ENCODE assay signal across 8 cellular contexts in genomic region chr4:138910914-138911336, GRCh38.
DNase-seq lines count a peak whose midpoint lies in the region; ATAC-seq and TF ChIP-seq lines count a peak whose summit lies in the region.

No MANE protein-coding gene starts in this region.

- 0 out of 2 replicates have a peak, but pooled peaks cover 3% of the 10 kb centered on the region for H3K4me1 ChIP-seq in GM23248 (ENCODE audit: insufficient read depth)
- H3K4me1 ChIP-seq in ectodermal cell (ENCODE audit: control insufficient read depth, insufficient read depth, low read length), result peaks cover 15% of the 10 kb centered on the region

- H3K9me3 Mint-ChIP-seq in type B pancreatic cell, result no peaks in the 10 kb centered on the region

- H3K4me1 Mint-ChIP-seq in type B pancreatic cell (ENCODE audit: unreplicated experiment), result peaks cover 35% of the 10 kb centered on the region

- peaks cover 6% of the 10 kb centered on the region; the same call in 1 of the 2 replicates for H3F3A ChIP-seq in GM23248 (ENCODE audit: insufficient read depth)

- H3K4me3 ChIP-seq in GM23248, result no peak overlapping the region
- H3K4me3 ChIP-seq in ectodermal cell (ENCODE audit: insufficient read depth, low read depth, low read length), result no peak overlapping the region

- TF ChIP-seq CTCF in type B pancreatic cell (conservative IDR thresholded peaks at IDR 0.05), result no peak

- peak; percentile 93 for DNase-seq in GM23248
- DNase-seq in NCI-H748 treated with DMSO at 0.1 percent for 48 hours (lab: John Stamatoyannopoulos, UW), result peak; percentile 96
- DNase-seq in lung microvascular endothelial cell (ENCODE audit: low read depth in 2 of 2), result peak; percentile 98 to 100
- DNase-seq in type B pancreatic cell (ENCODE audit: extremely low spot score, unreplicated experiment), result peak; percentile 72

- no peaks in the 10 kb centered on the region for H3K36me3 ChIP-seq in GM23248 (ENCODE audit: low read depth)
- no peaks in the 10 kb centered on the region for H3K36me3 ChIP-seq in ectodermal cell (ENCODE audit: control insufficient read depth, insufficient read depth, low read length)

- no peaks in the 10 kb centered on the region for H3K9me2 ChIP-seq in GM23248 (ENCODE audit: insufficient read depth)

- H3K9me3 ChIP-seq in GM23248 (ENCODE audit: low read depth), result no peaks in the 10 kb centered on the region
- no peaks in the 10 kb centered on the region for H3K9me3 ChIP-seq in ectodermal cell (ENCODE audit: control insufficient read depth, low read length)

- WGBS in GM23248 (ENCODE audit: low coverage in 1 of 2, low lambda C conversion rate in 2 of 2, missing lambda C conversion rate in 2 of 2), 2 experiments, result 11 to 15% methylated on average over 12 of the region's 12 CpGs
- WGBS in ectodermal cell, 2 experiments, result 26 to 31% methylated on average over 12 of the region's 12 CpGs

- peak overlapping the region; percentile 74 for H3K4me3 Mint-ChIP-seq in type B pancreatic cell

- no peaks in the 10 kb centered on the region for H3K36me3 Mint-ChIP-seq in type B pancreatic cell

- H2AFZ ChIP-seq in GM23248, result no peak overlapping the region; the same call in 1 of the 2 replicates

- H3K79me2 ChIP-seq in GM23248 (ENCODE audit: insufficient read depth), result no peaks in the 10 kb centered on the region

- H3K27me3 ChIP-seq in GM23248 (replicated peaks; ENCODE audit: insufficient read depth) (no peaks in the 10 kb centered on the region), ectodermal cell (ENCODE audit: control insufficient read depth, insufficient read depth, low read length, poor library complexity, severe bottlenecking) (no peaks in the 10 kb centered on the region)

- H3K9ac ChIP-seq in GM23248, result no peak overlapping the region

- ATAC-seq in GM18498 (IDR thresholded peaks at IDR 0.05; ENCODE audit: unreplicated experiment) (no peak), HG03039 (IDR thresholded peaks at IDR 0.05; ENCODE audit: unreplicated experiment) (no peak), HG03432 (IDR thresholded peaks at IDR 0.05; ENCODE audit: unreplicated experiment) (no peak)

- H3K4me2 ChIP-seq in GM23248 (ENCODE audit: unreplicated experiment), result peak overlapping the region; percentile 17

- H3K27ac ChIP-seq in GM23248 (no peak overlapping the region), ectodermal cell (ENCODE audit: insufficient read depth, low read depth, low read length, poor library complexity, severe bottlenecking) (peak overlapping the region; percentile 82)

- peak overlapping the region; percentile 94 for H3K27ac Mint-ChIP-seq in type B pancreatic cell

- H3K27me3 Mint-ChIP-seq in type B pancreatic cell, result no peaks in the 10 kb centered on the region

- in situ Hi-C loops in GM23248 (cut with MboI), result no loop called here

- no peaks in the 10 kb centered on the region for H4K20me1 ChIP-seq in GM23248 (ENCODE audit: insufficient read depth)
